23 cellular contexts compared by ENCODE assay signal in the genomic region with DNA sequence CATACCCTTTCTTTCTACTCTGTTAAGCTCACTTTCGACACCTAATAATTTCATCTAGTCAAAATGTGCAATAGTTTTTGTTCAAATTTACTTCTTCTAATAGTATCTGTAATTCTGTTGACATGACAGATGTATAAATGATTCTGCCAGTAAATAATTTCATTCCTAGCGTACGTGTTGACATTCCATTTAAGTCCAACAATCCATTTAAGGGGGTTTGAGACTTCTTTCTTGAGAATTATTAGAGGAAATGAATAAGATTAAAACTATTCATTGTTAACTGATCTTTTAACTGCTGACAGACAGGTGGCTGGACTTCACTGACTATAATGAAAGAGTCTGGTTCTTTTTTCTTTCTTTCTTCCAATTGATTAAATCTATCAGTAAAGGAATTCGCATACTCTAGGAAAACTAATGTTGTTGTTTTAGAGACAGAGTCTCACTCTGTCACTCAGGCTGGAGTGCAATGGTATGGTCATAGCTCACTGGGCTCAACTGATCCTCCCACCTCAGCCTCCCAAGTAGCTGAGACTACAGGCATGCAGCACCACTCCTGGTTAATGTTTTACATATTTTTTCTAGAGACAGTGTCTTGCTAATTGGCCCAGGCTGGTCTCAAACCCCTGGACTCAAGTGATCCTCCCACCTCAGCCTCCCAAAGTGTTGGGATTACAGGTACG. TPM values are rescaled to one million over a fixed set of nuclear protein-coding genes. Genes with fewer than 3 reads are reported as not detected.
DNase-seq lines count a peak whose midpoint lies in the region; ATAC-seq and FAIRE-seq lines count a peak whose summit lies in the region.
"Had no signal": no experiment of that assay in that cellular context is flagged by ENCODE, and none has a peak within 500 bp of the region (broad histone marks: within the 10 kb centered on the region; RNA-seq: fewer than 3 reads in every experiment).

No MANE protein-coding gene starts in this region.

- no peaks in the 10 kb centered on the region for H3K27me3 Mint-ChIP-seq in activated T-helper 17 cell treated with anti-CD3 and anti-CD28 coated beads, Interleukin-2, amount 50 U/mL, for 72 hours
- H3K27me3 Mint-ChIP-seq: activated B cell treated with CpG ODN at 0.5 μM for 24 hours; activated naive CD8-positive, alpha-beta T cell treated with anti-CD3 and anti-CD28 coated beads, Interleukin-2, amount 50 U/mL, for 24 hours; stimulated activated naive CD8-positive, alpha-beta T cell treated with anti-CD3 and anti-CD28 coated beads, Interleukin-15, Interleukin-2, amounts not matched to agents 100 ng/mL and 50 ng/mL, for 24 hours had no signal

- H3K36me3 Mint-ChIP-seq in activated T-helper 17 cell treated with anti-CD3 and anti-CD28 coated beads, Interleukin-2, amount 50 U/mL, for 72 hours (ENCODE audit: low read depth) = no peaks in the 10 kb centered on the region
- H3K36me3 Mint-ChIP-seq: brain, natural killer cell had no signal

- peaks cover 30% of the 10 kb centered on the region for H3K4me1 Mint-ChIP-seq in activated T-helper 17 cell treated with anti-CD3 and anti-CD28 coated beads, Interleukin-2, amount 50 U/mL, for 72 hours

- peak; percentile 62 for ATAC-seq in GM21381 (IDR thresholded peaks at IDR 0.05; ENCODE audit: unreplicated experiment)
- ATAC-seq in esophagus mucosa = no peak
- ATAC-seq in activated T-helper 17 cell treated with anti-CD3 and anti-CD28 coated beads, Interleukin-2, amount 50 U/mL, for 72 hours (replicated peaks) = no peak
- ATAC-seq: activated naive CD8-positive, alpha-beta T cell treated with anti-CD3 and anti-CD28 coated beads, Interleukin-2, amount 50 U/mL, for 24 hours; foreskin keratinocyte; natural killer cell; sciatic nerve had no signal

- H3K27ac Mint-ChIP-seq in activated T-helper 17 cell treated with anti-CD3 and anti-CD28 coated beads, Interleukin-2, amount 50 U/mL, for 72 hours = no peak overlapping the region
- H3K27ac Mint-ChIP-seq: activated B cell treated with CpG ODN at 0.5 μM for 24 hours; activated naive CD8-positive, alpha-beta T cell treated with anti-CD3 and anti-CD28 coated beads, Interleukin-2, amount 50 U/mL, for 24 hours; brain; natural killer cell; stimulated activated naive CD8-positive, alpha-beta T cell treated with anti-CD3 and anti-CD28 coated beads, Interleukin-15, Interleukin-2, amounts not matched to agents 100 ng/mL and 50 ng/mL, for 24 hours had no signal

- no peaks in the 10 kb centered on the region for H3K9me3 Mint-ChIP-seq in activated T-helper 17 cell treated with anti-CD3 and anti-CD28 coated beads, Interleukin-2, amount 50 U/mL, for 72 hours
- H3K9me3 Mint-ChIP-seq: activated B cell treated with CpG ODN at 0.5 μM for 24 hours; activated naive CD8-positive, alpha-beta T cell treated with anti-CD3 and anti-CD28 coated beads, Interleukin-2, amount 50 U/mL, for 24 hours; brain; natural killer cell; stimulated activated naive CD8-positive, alpha-beta T cell treated with anti-CD3 and anti-CD28 coated beads, Interleukin-15, Interleukin-2, amounts not matched to agents 100 ng/mL and 50 ng/mL, for 24 hours had no signal

- DNase-seq in GM18507 (ENCODE audit: extremely low spot score, insufficient read length, low read depth) (no peak), OCI-M1 (lab: John Stamatoyannopoulos, UW) (peak; percentile 36), kidney glomerular epithelial cell (lab: John Stamatoyannopoulos, UW) (peak; percentile 82), iPS-NIHi7 (ENCODE audit: extremely low spot score) (no peak)
- DNase-seq in activated naive CD4-positive, alpha-beta T cell treated with Interleukin-2 at 50 U/mL for 16 hours = no peak
- DNase-seq: activated B cell treated with CpG ODN at 0.5 μM for 24 hours; activated CD4-positive, alpha-beta T cell treated with anti-CD3 and anti-CD28 coated beads, Interleukin-2, amount 50 U/mL, for 4 hours; activated naive CD8-positive, alpha-beta T cell treated with anti-CD3 and anti-CD28 coated beads, Interleukin-2, amount 50 U/mL, for 24 hours; effector CD4-positive, alpha-beta T cell; foreskin keratinocyte; MM.1S; natural killer cell; NCI-H1436 treated with DMSO at 0.1 percent for 48 hours; NCI-H510A treated with DMSO at 0.1 percent for 48 hours; PC-9; SIG-M5 had no signal

- peak; percentile 69 for FAIRE-seq in GM18507 (lab: Jason Lieb, UNC)
- FAIRE-seq: H54 had no signal

- no peak overlapping the region for H3K4me3 Mint-ChIP-seq in activated T-helper 17 cell treated with anti-CD3 and anti-CD28 coated beads, Interleukin-2, amount 50 U/mL, for 72 hours
- H3K4me3 Mint-ChIP-seq: activated B cell treated with CpG ODN at 0.5 μM for 24 hours; activated naive CD8-positive, alpha-beta T cell treated with anti-CD3 and anti-CD28 coated beads, Interleukin-2, amount 50 U/mL, for 24 hours; brain; natural killer cell; stimulated activated naive CD8-positive, alpha-beta T cell treated with anti-CD3 and anti-CD28 coated beads, Interleukin-15, Interleukin-2, amounts not matched to agents 100 ng/mL and 50 ng/mL, for 24 hours had no signal

RNA-seq across cellular contexts. Expression of a gene that starts 55.9 kb away (rescaled TPM):
- total RNA-seq in esophagus mucosa = 14.5 TPM
- total RNA-seq in activated T-helper 17 cell treated with anti-CD3 and anti-CD28 coated beads, Interleukin-2, amount 50 U/mL, for 72 hours = 10 to 100 TPM; 13.8 to 20.1 TPM

Comparison
In these comparisons a context has a peak if more than half of its experiments do, and no peak if none do; other contexts are left out.
1. DNase-seq: peak in OCI-M1 (single experiment) and kidney glomerular epithelial cell (single experiment); none in GM18507 (single experiment), activated naive CD4-positive, alpha-beta T cell treated with Interleukin-2 at 50 U/mL for 16 hours (single experiment) and iPS-NIHi7 (single experiment).